24 cellular contexts compared by ENCODE assay signal in genomic region chr17:73017653-73018052, GRCh38.
DNase-seq lines count a peak whose midpoint lies in the region; ATAC-seq, FAIRE-seq and TF ChIP-seq lines count a peak whose summit lies in the region.
"Had no signal": no experiment of that assay in that cellular context is flagged by ENCODE, and none has a peak within 500 bp of the region (broad histone marks: within the 10 kb centered on the region; RNA-seq: fewer than 3 reads in every experiment).

No MANE protein-coding gene starts in this region.

- no peak for TF ChIP-seq POLR2A in GM12892 (IDR thresholded peaks at IDR 0.05; ENCODE audit: low read depth, low read length)

- no peak overlapping the region for H3K4me3 Mint-ChIP-seq in stimulated activated memory B cell treated with anti-CD40 and anti-IgM and Interleukin-4, amounts not matched to agents 10 μg/mL and 1 μg/mL and 100 μg/mL, for 72 hours
- H3K4me3 Mint-ChIP-seq: CD4-positive, alpha-beta T cell; naive B cell; stimulated activated effector memory CD8-positive, alpha-beta T cell treated with anti-CD3 and anti-CD28 coated beads, Interleukin-12 subunit alpha, Interleukin-12 subunit beta, amount 100 ng/mL, for 72 hours had no signal

- H3K9me3 Mint-ChIP-seq in stimulated activated memory B cell treated with anti-CD40 and anti-IgM and Interleukin-4, amounts not matched to agents 10 μg/mL and 1 μg/mL and 100 μg/mL, for 72 hours: peaks cover 10% of the 10 kb centered on the region

- H3K36me3 Mint-ChIP-seq in stimulated activated memory B cell treated with anti-CD40 and anti-IgM and Interleukin-4, amounts not matched to agents 10 μg/mL and 1 μg/mL and 100 μg/mL, for 72 hours: peaks cover 48% of the 10 kb centered on the region
- H3K36me3 Mint-ChIP-seq: stimulated activated effector memory CD8-positive, alpha-beta T cell treated with anti-CD3 and anti-CD28 coated beads, Interleukin-12 subunit alpha, Interleukin-12 subunit beta, amount 100 ng/mL, for 72 hours had no signal

- no peaks in the 10 kb centered on the region; the same call in 1 of the 2 replicates for H3K9me3 ChIP-seq in SJSA1 (replicated peaks)
- H3K9me3 ChIP-seq in skeletal muscle satellite cell (replicated peaks; ENCODE audit: low read length): no peaks in the 10 kb centered on the region

- no peak overlapping the region for H3K27ac Mint-ChIP-seq in stimulated activated memory B cell treated with anti-CD40 and anti-IgM and Interleukin-4, amounts not matched to agents 10 μg/mL and 1 μg/mL and 100 μg/mL, for 72 hours
- H3K27ac Mint-ChIP-seq: CD4-positive, alpha-beta T cell; naive B cell; progenitor cell of endocrine pancreas; stimulated activated effector memory CD8-positive, alpha-beta T cell treated with anti-CD3 and anti-CD28 coated beads, Interleukin-12 subunit alpha, Interleukin-12 subunit beta, amount 100 ng/mL, for 72 hours had no signal

- no peaks in the 10 kb centered on the region for H3K27me3 ChIP-seq in SJSA1 (replicated peaks)
- no peaks in the 10 kb centered on the region for H3K27me3 ChIP-seq in skeletal muscle satellite cell (ENCODE audit: control insufficient read depth, insufficient read depth, low read length)
- H3K27me3 ChIP-seq: cardiac muscle cell, spleen, tibial nerve had no signal

- peak; percentile 84 for DNase-seq in GM03348 (ENCODE audit: low spot score)
- DNase-seq in SJSA1 (ENCODE audit: low read depth in 1 of 2, low spot score in 2 of 2): peak in 1 of 2 experiments; percentile 31
- DNase-seq in fibroblast of mammary gland (ENCODE audit: low read depth): peak; percentile 46
- no peak for DNase-seq in NCI-H2196 (lab: John Stamatoyannopoulos, UW; ENCODE audit: unreplicated experiment)
- no peak for DNase-seq in central memory CD4-positive, alpha-beta T cell
- no peak for DNase-seq in GM12892 (ENCODE audit: insufficient read length)
- DNase-seq: activated CD4-positive, alpha-beta T cell treated with anti-CD3 and anti-CD28 coated beads for 4 hours; activated naive CD4-positive, alpha-beta T cell treated with anti-CD3 and anti-CD28 coated beads, Interleukin-2, amount 50 U/mL, for 16 hours; activated T-cell treated with anti-CD3 and anti-CD28 coated beads for 4 hours; CD4-positive, alpha-beta T cell; DND-41; effector CD4-positive, alpha-beta T cell; Kasumi-1; naive B cell; NCI-H1417 treated with DMSO at 0.1 percent for 48 hours; spleen; T-helper 9 cell had no signal

- H3K4me1 ChIP-seq in SJSA1 (replicated peaks): peaks cover 4% of the 10 kb centered on the region
- H3K4me1 ChIP-seq in skeletal muscle satellite cell (ENCODE audit: control insufficient read depth, insufficient read depth, low read length): peaks cover 18% of the 10 kb centered on the region

- no peaks in the 10 kb centered on the region for H3K27me3 Mint-ChIP-seq in stimulated activated memory B cell treated with anti-CD40 and anti-IgM and Interleukin-4, amounts not matched to agents 10 μg/mL and 1 μg/mL and 100 μg/mL, for 72 hours
- H3K27me3 Mint-ChIP-seq: CD4-positive, alpha-beta T cell; naive B cell had no signal

- no peak overlapping the region for H3K9ac ChIP-seq in skeletal muscle satellite cell (ENCODE audit: low read depth, low read length)

- FAIRE-seq in GM12892 (lab: Jason Lieb, UNC): no peak
- FAIRE-seq: frontal cortex had no signal

- no peak for TF ChIP-seq CTCF in fibroblast of mammary gland (conservative IDR thresholded peaks at IDR 0.05; ENCODE audit: control insufficient read depth, insufficient read depth, low read depth, low read length)

- ATAC-seq in stimulated activated memory B cell treated with anti-CD40 and anti-IgM and Interleukin-4, amounts not matched to agents 10 μg/mL and 1 μg/mL and 100 μg/mL, for 72 hours: no peak
- ATAC-seq: stimulated activated effector memory CD8-positive, alpha-beta T cell treated with anti-CD3 and anti-CD28 coated beads, Interleukin-12 subunit alpha, Interleukin-12 subunit beta, amount 100 ng/mL, for 72 hours had no signal

- peaks cover 18% of the 10 kb centered on the region for H3K4me1 Mint-ChIP-seq in stimulated activated memory B cell treated with anti-CD40 and anti-IgM and Interleukin-4, amounts not matched to agents 10 μg/mL and 1 μg/mL and 100 μg/mL, for 72 hours

- peak overlapping the region; percentile 45 for H3K27ac ChIP-seq in SJSA1
- H3K27ac ChIP-seq: cardiac muscle cell, spleen, tibial nerve had no signal

- no peaks in the 10 kb centered on the region for H3K36me3 ChIP-seq in SJSA1
- no peaks in the 10 kb centered on the region for H3K36me3 ChIP-seq in skeletal muscle satellite cell (ENCODE audit: insufficient read depth, low read length)
- H3K36me3 ChIP-seq: cardiac muscle cell, tibial nerve had no signal

- H3K4me3 ChIP-seq in SJSA1 (no peak overlapping the region), fibroblast of mammary gland (ENCODE audit: control insufficient read depth, low read depth, low read length) (no peak overlapping the region), skeletal muscle satellite cell (ENCODE audit: low read length) (no peak overlapping the region)
- H3K4me3 ChIP-seq: cardiac muscle cell, spleen, tibial nerve had no signal

- H3K4me2 ChIP-seq in skeletal muscle satellite cell (ENCODE audit: low read length): peak overlapping the region; percentile 23

Comparison
In these comparisons a context has a peak if more than half of its experiments do, and no peak if none do; other contexts are left out.
1. DNase-seq: peak in GM03348 (single experiment) and fibroblast of mammary gland (single experiment); none in NCI-H2196 (single experiment), central memory CD4-positive, alpha-beta T cell (single experiment) and GM12892 (single experiment).